Comparison of ENCODE assay signal across 8 cellular contexts in the genomic region with DNA sequence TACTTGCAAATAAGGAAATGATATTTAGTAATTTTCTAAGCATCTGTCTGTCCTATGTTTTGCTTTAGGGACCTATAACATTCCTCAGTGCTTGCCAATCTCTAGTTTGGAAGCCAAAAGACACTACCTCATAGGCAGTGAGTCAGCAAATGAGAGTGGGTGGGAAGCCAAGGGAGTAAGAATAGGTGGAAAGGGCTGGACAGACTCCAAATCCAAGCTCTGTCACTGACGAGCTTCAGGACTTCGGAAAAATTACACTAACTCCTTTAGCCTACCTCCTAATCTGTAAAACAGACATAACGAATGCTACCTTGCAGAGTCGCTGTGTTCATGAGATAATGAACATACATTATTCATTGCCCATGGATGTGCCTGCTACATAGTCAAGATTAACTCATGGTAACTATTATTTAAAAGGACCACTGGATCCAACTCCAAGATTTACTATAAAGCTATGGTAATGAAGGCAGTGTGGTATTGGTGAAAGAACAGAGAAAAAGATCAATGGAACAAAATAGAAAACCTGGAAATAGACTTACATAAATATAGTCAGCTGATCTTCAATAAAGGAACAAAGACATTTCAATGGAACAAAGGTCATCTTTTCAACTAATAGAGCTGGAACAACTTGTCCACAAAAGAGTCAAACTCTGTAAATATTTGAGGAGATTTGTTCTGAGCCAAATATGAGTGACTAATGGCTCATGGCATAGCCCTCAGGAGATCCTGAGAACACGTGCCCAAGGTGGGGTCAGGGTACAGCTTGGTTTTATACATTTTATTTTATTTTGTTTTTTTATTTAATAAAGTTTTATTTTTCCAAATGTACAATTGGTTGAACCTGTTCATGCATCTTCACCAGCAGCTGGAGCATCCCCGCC.
A peak's percentile ranks its signal among the peaks of the same experiment; 100 is the strongest.
DNase-seq lines count a peak whose midpoint lies in the region; ATAC-seq and TF ChIP-seq lines count a peak whose summit lies in the region.

No MANE protein-coding gene starts in this region.

- H3K4me3 ChIP-seq in HAP-1 = no peak overlapping the region
- peak overlapping the region in 1 of 2 experiments; percentile 34; a peak in 1 of 4 replicates for H3K4me3 ChIP-seq in SK-N-SH (ENCODE audit: low read depth in 2 of 2, low read length in 1 of 2)
- no peak overlapping the region for H3K4me3 ChIP-seq in heart left ventricle
- H3K4me3 ChIP-seq in skeletal muscle satellite cell (ENCODE audit: low read length) = peak overlapping the region; percentile 39
- H3K4me3 ChIP-seq in MM.1S (ENCODE audit: low read length) = no peak overlapping the region

- no peak for TF ChIP-seq RAD21 in SK-N-SH (IDR thresholded peaks at IDR 0.05; ENCODE audit: low read length)

- H3K27me3 ChIP-seq in HAP-1 (ENCODE audit: low read depth) (no peaks in the 10 kb centered on the region), SK-N-SH (ENCODE audit: insufficient read depth) (no peaks in the 10 kb centered on the region), heart left ventricle (no peaks in the 10 kb centered on the region), skeletal muscle satellite cell (ENCODE audit: control insufficient read depth, insufficient read depth, low read length) (no peaks in the 10 kb centered on the region), MM.1S (replicated peaks; ENCODE audit: insufficient read depth, low read length) (peaks cover 58% of the 10 kb centered on the region)

- TF ChIP-seq EP300 in SK-N-SH (IDR thresholded peaks at IDR 0.05; ENCODE audit: borderline replicate concordance in 1 of 2, low read depth in 1 of 2, low read length in 1 of 2) = peak in 1 of 2 experiments; percentile 92; a peak in 2 of 4 replicates

- in situ Hi-C loops in HAP-1 (cut with MboI; ENCODE audit: low sequenced_read_pairs) = no loop called here

- H2AFZ ChIP-seq in SK-N-SH (ENCODE audit: low read depth) (no peak overlapping the region), MM.1S (ENCODE audit: low read length) (no peak overlapping the region)

- peak; percentile 45 to 57 for DNase-seq in HAP-1 (ENCODE audit: low spot score in 2 of 2)
- no peak for DNase-seq in SK-N-SH
- DNase-seq in heart left ventricle = peak in 4 of 5 donors; percentile 76 to 88 (median 86)
- DNase-seq in MM.1S = no peak
- no peak for DNase-seq in activated CD4-positive, alpha-beta T cell treated with anti-CD3 and anti-CD28 coated beads for 4 hours
- DNase-seq in mesenteric fat pad (ENCODE audit: low spot score) = no peak

- CTCF ChIA-PET in SK-N-SH (lab: Yijun Ruan, JAX) = interaction anchor here (0.7 to 2.3 kb wide), 3 partner anchors 63 to 165 kb away, joined by 3 to 9 read pairs (median 4); no protein-coding TSS in a partner anchor

- H3K4me2 ChIP-seq in SK-N-SH (peak overlapping the region; percentile 75), skeletal muscle satellite cell (ENCODE audit: low read length) (peak overlapping the region; percentile 77), MM.1S (ENCODE audit: low read depth, low read length) (no peak overlapping the region)

- H4K20me1 ChIP-seq in SK-N-SH (ENCODE audit: insufficient read depth) = no peaks in the 10 kb centered on the region
- H4K20me1 ChIP-seq in MM.1S (ENCODE audit: insufficient read depth, low read length) = no peaks in the 10 kb centered on the region

- H3K27ac ChIP-seq in SK-N-SH (ENCODE audit: low read depth in 2 of 2, low read length in 1 of 2) = peak overlapping the region; percentile 71 to 97; a peak in 3 of 4 replicates
- peak overlapping the region; percentile 80 to 94 (median 86) for H3K27ac ChIP-seq in heart left ventricle
- no peak overlapping the region for H3K27ac ChIP-seq in MM.1S (ENCODE audit: low read length)

- TF ChIP-seq CTCF in SK-N-SH (IDR thresholded peaks at IDR 0.05) (no peak), heart left ventricle (IDR thresholded peaks at IDR 0.05) (no peak), MM.1S (IDR thresholded peaks at IDR 0.05; ENCODE audit: low read length) (no peak)

- ATAC-seq in heart left ventricle (peak; percentile 86 to 95 (median 89)), GM18858 (IDR thresholded peaks at IDR 0.05; ENCODE audit: unreplicated experiment) (no peak)

- no peaks in the 10 kb centered on the region for H3K36me3 ChIP-seq in HAP-1 (replicated peaks)
- no peaks in the 10 kb centered on the region for H3K36me3 ChIP-seq in SK-N-SH (replicated peaks in 1 of 2; ENCODE audit: control insufficient read depth in 1 of 2, insufficient read depth in 2 of 2, low read length in 1 of 2)
- H3K36me3 ChIP-seq in heart left ventricle = no peaks in the 10 kb centered on the region
- no peaks in the 10 kb centered on the region for H3K36me3 ChIP-seq in skeletal muscle satellite cell (ENCODE audit: insufficient read depth, low read length)
- no peaks in the 10 kb centered on the region for H3K36me3 ChIP-seq in MM.1S (replicated peaks; ENCODE audit: insufficient read depth, low read length)

- H3F3A ChIP-seq in SK-N-SH (replicated peaks; ENCODE audit: insufficient read depth) (peaks cover 37% of the 10 kb centered on the region), MM.1S (ENCODE audit: insufficient read depth, low read length) (no peaks in the 10 kb centered on the region; the same call in none of the 2 replicates)

- H3K9ac ChIP-seq in SK-N-SH (peak overlapping the region; percentile 70; the same call in 1 of the 2 replicates), skeletal muscle satellite cell (ENCODE audit: low read depth, low read length) (peak overlapping the region; percentile 76), MM.1S (ENCODE audit: low read length) (no peak overlapping the region)

- no peak for TF ChIP-seq POLR2A in heart left ventricle (IDR thresholded peaks at IDR 0.05)

- WGBS in SK-N-SH (ENCODE audit: low lambda C conversion rate) = 27% methylated on average over 6 of the region's 6 CpGs
- 23 to 35% (median 30%) methylated on average over 6 of the region's 6 CpGs for WGBS in heart left ventricle, 4 donors

- intact Hi-C loops in heart left ventricle (cut with DNase I) = loop anchor here in 1 of 10 donors (5.0 kb wide), 1 partner anchor 86 kb away; no protein-coding TSS in a partner anchor

- H3K9me2 ChIP-seq in SK-N-SH = no peaks in the 10 kb centered on the region
- no peaks in the 10 kb centered on the region for H3K9me2 ChIP-seq in MM.1S (replicated peaks; ENCODE audit: insufficient read depth, low read length)

- H3K4me1 ChIP-seq in HAP-1 (peaks cover 15% of the 10 kb centered on the region), SK-N-SH (ENCODE audit: control insufficient read depth in 1 of 2, insufficient read depth in 2 of 2, low read depth in 1 of 2, low read length in 1 of 2) (peaks cover 16 to 39% of the 10 kb centered on the region in 2 experiments), heart left ventricle (peaks cover 4 to 55% (median 37%) of the 10 kb centered on the region in 12 donors), skeletal muscle satellite cell (ENCODE audit: control insufficient read depth, insufficient read depth, low read length) (peaks cover 58% of the 10 kb centered on the region), MM.1S (ENCODE audit: low read length) (peaks cover 19% of the 10 kb centered on the region)

- H3K79me2 ChIP-seq in SK-N-SH (ENCODE audit: insufficient read depth) (peaks cover 18% of the 10 kb centered on the region; the same call in 1 of the 2 replicates), MM.1S (ENCODE audit: low read length) (no peaks in the 10 kb centered on the region)

- peaks cover 6% of the 10 kb centered on the region for H3K9me3 ChIP-seq in HAP-1
- H3K9me3 ChIP-seq in SK-N-SH = no peaks in the 10 kb centered on the region
- H3K9me3 ChIP-seq in heart left ventricle = no peaks in the 10 kb centered on the region
- no peaks in the 10 kb centered on the region for H3K9me3 ChIP-seq in skeletal muscle satellite cell (replicated peaks; ENCODE audit: low read length)
- H3K9me3 ChIP-seq in MM.1S (replicated peaks; ENCODE audit: insufficient read depth, low read length) = no peaks in the 10 kb centered on the region

- POLR2A ChIA-PET in SK-N-SH (lab: Yijun Ruan, JAX) = no interaction called here

TF ChIP-seq in SK-N-SH, 30 proteins besides CTCF, POLR2A, EP300 and RAD21 (continues in another document):
- TF ChIP-seq, protein P1, sequence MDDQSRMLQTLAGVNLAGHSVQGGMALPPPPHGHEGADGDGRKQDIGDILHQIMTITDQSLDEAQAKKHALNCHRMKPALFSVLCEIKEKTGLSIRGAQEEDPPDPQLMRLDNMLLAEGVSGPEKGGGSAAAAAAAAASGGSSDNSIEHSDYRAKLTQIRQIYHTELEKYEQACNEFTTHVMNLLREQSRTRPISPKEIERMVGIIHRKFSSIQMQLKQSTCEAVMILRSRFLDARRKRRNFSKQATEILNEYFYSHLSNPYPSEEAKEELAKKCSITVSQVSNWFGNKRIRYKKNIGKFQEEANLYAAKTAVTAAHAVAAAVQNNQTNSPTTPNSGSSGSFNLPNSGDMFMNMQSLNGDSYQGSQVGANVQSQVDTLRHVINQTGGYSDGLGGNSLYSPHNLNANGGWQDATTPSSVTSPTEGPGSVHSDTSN (IDR thresholded peaks at IDR 0.05) = peak; percentile 81
- TF ChIP-seq, protein P2, sequence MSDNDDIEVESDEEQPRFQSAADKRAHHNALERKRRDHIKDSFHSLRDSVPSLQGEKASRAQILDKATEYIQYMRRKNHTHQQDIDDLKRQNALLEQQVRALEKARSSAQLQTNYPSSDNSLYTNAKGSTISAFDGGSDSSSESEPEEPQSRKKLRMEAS (IDR thresholded peaks at IDR 0.05; ENCODE audit: low read depth) = peak; percentile 46
- TF ChIP-seq NFIC (IDR thresholded peaks at IDR 0.05; ENCODE audit: borderline replicate concordance) = peak; percentile 100
- peak; percentile 82 for TF ChIP-seq TEAD4 (IDR thresholded peaks at IDR 0.05; ENCODE audit: borderline replicate concordance, insufficient read depth)
- peak; percentile 46; the same call in 1 of the 2 replicates for TF ChIP-seq MEF2A (IDR thresholded peaks at IDR 0.05; ENCODE audit: borderline replicate concordance, low read depth)
- TF ChIP-seq FOSL2 (IDR thresholded peaks at IDR 0.05; ENCODE audit: borderline replicate concordance, low read depth) = peak; percentile 94
- no peak for TF ChIP-seq YY1 (IDR thresholded peaks at IDR 0.05; ENCODE audit: low read depth)
- TF ChIP-seq MXI1 (IDR thresholded peaks at IDR 0.05; ENCODE audit: low read depth, low read length) = no peak
- 0 out of 2 replicates have a peak, but pooled peaks have one; percentile 35 for TF ChIP-seq FOXM1 (IDR thresholded peaks at IDR 0.05; ENCODE audit: low read depth)
- peak; percentile 94 for TF ChIP-seq JUND (IDR thresholded peaks at IDR 0.05)
- TF ChIP-seq POLR2AphosphoS5 (IDR thresholded peaks at IDR 0.05; ENCODE audit: low read depth, low read length) = peak; percentile 65; the same call in 1 of the 2 replicates

Comparison
In these comparisons a context has a peak if more than half of its experiments do, and no peak if none do; other contexts are left out.
1. DNase-seq: peak in HAP-1 (2 of 2) and heart left ventricle (4 of 5); none in SK-N-SH (single experiment), MM.1S (single experiment), activated CD4-positive, alpha-beta T cell treated with anti-CD3 and anti-CD28 coated beads for 4 hours (0 of 2) and mesenteric fat pad (single experiment).